In genomic region chr1:42934111-42934510, GRCh38 we compare ENCODE assay signal across 11 cellular contexts. TPM values are rescaled to one million over a fixed set of nuclear protein-coding genes. Genes with fewer than 3 reads are reported as not detected.
A peak's percentile ranks its signal among the peaks of the same experiment; 100 is the strongest.
DNase-seq lines count a peak whose midpoint lies in the region; ATAC-seq and TF ChIP-seq lines count a peak whose summit lies in the region.
"Had no signal": no experiment of that assay in that cellular context is flagged by ENCODE, and none has a peak within 500 bp of the region (broad histone marks: within the 10 kb centered on the region; RNA-seq: fewer than 3 reads in every experiment).

No MANE protein-coding gene starts in this region.

- 90% methylated on average over 5 of the region's 5 CpGs for WGBS in right cardiac atrium
- 60 to 63% methylated on average over 1 to 4 of the region's 5 CpGs for WGBS in transverse colon (ENCODE audit: low coverage in 1 of 2), 2 donors

- in situ Hi-C loops in transverse colon (cut with MboI; ENCODE audit: low pct_ligation_motif_present in 1 of 4, low pct_unique_long_range_greater_than_20kb in 1 of 4, low sequenced_read_pairs in 3 of 4) = no loop called here

- TF ChIP-seq CTCF in vagina (IDR thresholded peaks at IDR 0.05) (no peak), transverse colon (IDR thresholded peaks at IDR 0.05) (no peak)

- no peaks in the 10 kb centered on the region for H3K27me3 Mint-ChIP-seq in activated T-helper 1 cell treated with anti-CD3 and anti-CD28 coated beads, Interleukin-12 subunit alpha, Interleukin-12 subunit beta, Interleukin-2, Interleukin-4 antibody, amounts not matched to agents 30 ng/mL and 10 ng/mL and 1 ng/mL, durations not matched to agents 14 hours and 24 hours and 36 hours (ENCODE audit: insufficient read depth)
- H3K27me3 Mint-ChIP-seq in memory B cell = no peaks in the 10 kb centered on the region

- H3K27me3 ChIP-seq in right cardiac atrium (ENCODE audit: control insufficient read depth, insufficient read depth) (no peaks in the 10 kb centered on the region), vagina (no peaks in the 10 kb centered on the region), transverse colon (no peaks in the 10 kb centered on the region)
- H3K27me3 ChIP-seq: heart right ventricle had no signal

- peaks cover 58% of the 10 kb centered on the region for H3K36me3 Mint-ChIP-seq in activated T-helper 1 cell treated with anti-CD3 and anti-CD28 coated beads, Interleukin-12 subunit alpha, Interleukin-12 subunit beta, Interleukin-2, Interleukin-4 antibody, amounts not matched to agents 30 ng/mL and 10 ng/mL and 1 ng/mL, durations not matched to agents 14 hours and 24 hours and 36 hours (ENCODE audit: low read depth)
- H3K36me3 Mint-ChIP-seq in memory B cell = peaks cover 33% of the 10 kb centered on the region

- peaks cover 88% of the 10 kb centered on the region for H3K4me1 Mint-ChIP-seq in activated T-helper 1 cell treated with anti-CD3 and anti-CD28 coated beads, Interleukin-12 subunit alpha, Interleukin-12 subunit beta, Interleukin-2, Interleukin-4 antibody, amounts not matched to agents 30 ng/mL and 10 ng/mL and 1 ng/mL, durations not matched to agents 14 hours and 24 hours and 36 hours (ENCODE audit: low read depth)
- peaks cover 85% of the 10 kb centered on the region for H3K4me1 Mint-ChIP-seq in memory B cell

- DNase-seq in cardiac septum (ENCODE audit: low spot score) (peak; percentile 9), right cardiac atrium (no peak), memory B cell (ENCODE audit: low spot score in 2 of 2) (no peak), vagina (ENCODE audit: extremely low spot score in 2 of 2) (no peak), NCI-H524 (lab: John Stamatoyannopoulos, UW) (no peak), transverse colon (no peak)
- DNase-seq in activated T-helper 1 cell treated with anti-CD3 and anti-CD28 coated beads, Interleukin-12 subunit alpha, Interleukin-12 subunit beta, Interleukin-2, Interleukin-4 antibody, amounts not matched to agents 30 ng/mL and 10 ng/mL and 1 ng/mL, durations not matched to agents 14 hours and 24 hours and 36 hours (ENCODE audit: low spot score) = no peak
- DNase-seq: C1 segment of cervical spinal cord, heart right ventricle had no signal

- H3K9me3 ChIP-seq in right cardiac atrium (ENCODE audit: control insufficient read depth, low read length) (no peaks in the 10 kb centered on the region), vagina (no peaks in the 10 kb centered on the region), transverse colon (no peaks in the 10 kb centered on the region)
- H3K9me3 ChIP-seq: heart right ventricle had no signal

- peaks cover 3% of the 10 kb centered on the region for H3K4me1 ChIP-seq in right cardiac atrium (ENCODE audit: control insufficient read depth, insufficient read depth, low read length)
- H3K4me1 ChIP-seq in vagina = peaks cover 83% of the 10 kb centered on the region
- peaks cover 36 to 67% (median 59%) of the 10 kb centered on the region in 4 donors for H3K4me1 ChIP-seq in transverse colon

- intact Hi-C loops in cardiac septum (cut with DNase I) (no loop called here), right cardiac atrium (cut with DNase I) (no loop called here), vagina (cut with DNase I) (no loop called here), transverse colon (cut with DNase I; ENCODE audit: low total_unique reads) (no loop called here)
- intact Hi-C loops in activated T-helper 1 cell treated with anti-CD3 and anti-CD28 coated beads, Interleukin-12 subunit alpha, Interleukin-12 subunit beta, Interleukin-2, Interleukin-4 antibody, amounts not matched to agents 30 ng/mL and 10 ng/mL and 1 ng/mL, durations not matched to agents 14 hours and 24 hours and 36 hours (cut with micrococcal nuclease) = no loop called here

- H3K9me3 Mint-ChIP-seq in activated T-helper 1 cell treated with anti-CD3 and anti-CD28 coated beads, Interleukin-12 subunit alpha, Interleukin-12 subunit beta, Interleukin-2, Interleukin-4 antibody, amounts not matched to agents 30 ng/mL and 10 ng/mL and 1 ng/mL, durations not matched to agents 14 hours and 24 hours and 36 hours = no peaks in the 10 kb centered on the region
- no peaks in the 10 kb centered on the region for H3K9me3 Mint-ChIP-seq in memory B cell

- H3K4me3 ChIP-seq in right cardiac atrium (ENCODE audit: low read length) (no peak overlapping the region), vagina (no peak overlapping the region), transverse colon (no peak overlapping the region)
- H3K4me3 ChIP-seq: heart right ventricle had no signal

- H3K27ac ChIP-seq in right cardiac atrium (ENCODE audit: low read length) (no peak overlapping the region), vagina (peak overlapping the region; percentile 62), transverse colon (peak overlapping the region in 1 of 4 donors; percentile 23)
- H3K27ac ChIP-seq: KMS-11 had no signal

- TF ChIP-seq POLR2A in vagina (IDR thresholded peaks at IDR 0.05) (no peak), transverse colon (IDR thresholded peaks at IDR 0.05) (no peak)

- peak overlapping the region; percentile 63 for H3K27ac Mint-ChIP-seq in activated T-helper 1 cell treated with anti-CD3 and anti-CD28 coated beads, Interleukin-12 subunit alpha, Interleukin-12 subunit beta, Interleukin-2, Interleukin-4 antibody, amounts not matched to agents 30 ng/mL and 10 ng/mL and 1 ng/mL, durations not matched to agents 14 hours and 24 hours and 36 hours
- peak overlapping the region; percentile 96 for H3K27ac Mint-ChIP-seq in memory B cell

- H3K36me3 ChIP-seq in vagina (peaks cover 0 to 15% of the 10 kb centered on the region in 2 donors), transverse colon (peaks cover 0 to 11% (median 0%) of the 10 kb centered on the region in 4 donors)

- H3K4me3 Mint-ChIP-seq in activated T-helper 1 cell treated with anti-CD3 and anti-CD28 coated beads, Interleukin-12 subunit alpha, Interleukin-12 subunit beta, Interleukin-2, Interleukin-4 antibody, amounts not matched to agents 30 ng/mL and 10 ng/mL and 1 ng/mL, durations not matched to agents 14 hours and 24 hours and 36 hours = peak overlapping the region; percentile 16
- H3K4me3 Mint-ChIP-seq in memory B cell = peak overlapping the region; percentile 83

- ATAC-seq in right cardiac atrium (no peak), memory B cell (ENCODE audit: low read depth) (no peak), HG03280 (IDR thresholded peaks at IDR 0.05; ENCODE audit: unreplicated experiment) (no peak)
- ATAC-seq: heart right ventricle had no signal

- no peak for TF ChIP-seq EP300 in transverse colon (IDR thresholded peaks at IDR 0.05; ENCODE audit: low read depth)

RNA-seq across cellular contexts. Expression of gene SLC2A1, which starts 24.6 kb away (rescaled TPM):
- total RNA-seq in cardiac septum (31.9 TPM), right cardiac atrium (10 to 100 TPM in 3 of 4 donors, 1 to 10 TPM in 1; 8.1 to 25.7 (median 15.2) TPM), vagina (286 TPM), transverse colon (10 to 100 TPM; 37.2 to 98.9 (median 69.1) TPM)
- 9.1 TPM for polyA plus RNA-seq in right cardiac atrium
- total RNA-seq in activated T-helper 1 cell treated with anti-CD3 and anti-CD28 coated beads, Interleukin-12 subunit alpha, Interleukin-12 subunit beta, Interleukin-2, Interleukin-4 antibody, amounts not matched to agents 30 ng/mL and 10 ng/mL and 1 ng/mL, durations not matched to agents 14 hours and 24 hours and 36 hours = 111 and 120 TPM in 2 replicates
